ENCODE assay signal across 1 cellular context in the genomic region with DNA sequence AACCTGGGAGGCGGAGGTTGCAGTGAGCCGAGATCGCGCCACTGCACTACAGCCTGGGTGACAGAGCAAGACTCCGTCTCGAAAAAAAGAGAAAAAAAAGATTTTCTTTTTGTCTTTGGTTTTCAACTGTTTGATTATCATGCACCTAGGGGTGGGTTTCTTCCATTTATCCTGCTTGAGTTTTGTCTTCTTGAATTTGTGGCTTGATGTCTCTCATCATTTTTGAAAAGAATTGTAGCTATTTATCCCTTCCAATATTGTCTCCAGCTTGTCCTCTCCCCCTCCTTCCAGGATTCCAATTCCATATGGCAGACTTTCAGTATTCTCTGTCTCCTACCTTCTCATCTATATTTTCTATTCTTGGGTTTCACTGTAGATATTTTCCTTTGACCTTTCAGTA.
TF ChIP-seq lines count a peak whose summit lies in the region.

No MANE protein-coding gene starts in this region.

TF ChIP-seq in SK-N-SH, 30 proteins besides CTCF, POLR2A, EP300 and RAD21 (continued from another document):
- TF ChIP-seq, protein P1, sequence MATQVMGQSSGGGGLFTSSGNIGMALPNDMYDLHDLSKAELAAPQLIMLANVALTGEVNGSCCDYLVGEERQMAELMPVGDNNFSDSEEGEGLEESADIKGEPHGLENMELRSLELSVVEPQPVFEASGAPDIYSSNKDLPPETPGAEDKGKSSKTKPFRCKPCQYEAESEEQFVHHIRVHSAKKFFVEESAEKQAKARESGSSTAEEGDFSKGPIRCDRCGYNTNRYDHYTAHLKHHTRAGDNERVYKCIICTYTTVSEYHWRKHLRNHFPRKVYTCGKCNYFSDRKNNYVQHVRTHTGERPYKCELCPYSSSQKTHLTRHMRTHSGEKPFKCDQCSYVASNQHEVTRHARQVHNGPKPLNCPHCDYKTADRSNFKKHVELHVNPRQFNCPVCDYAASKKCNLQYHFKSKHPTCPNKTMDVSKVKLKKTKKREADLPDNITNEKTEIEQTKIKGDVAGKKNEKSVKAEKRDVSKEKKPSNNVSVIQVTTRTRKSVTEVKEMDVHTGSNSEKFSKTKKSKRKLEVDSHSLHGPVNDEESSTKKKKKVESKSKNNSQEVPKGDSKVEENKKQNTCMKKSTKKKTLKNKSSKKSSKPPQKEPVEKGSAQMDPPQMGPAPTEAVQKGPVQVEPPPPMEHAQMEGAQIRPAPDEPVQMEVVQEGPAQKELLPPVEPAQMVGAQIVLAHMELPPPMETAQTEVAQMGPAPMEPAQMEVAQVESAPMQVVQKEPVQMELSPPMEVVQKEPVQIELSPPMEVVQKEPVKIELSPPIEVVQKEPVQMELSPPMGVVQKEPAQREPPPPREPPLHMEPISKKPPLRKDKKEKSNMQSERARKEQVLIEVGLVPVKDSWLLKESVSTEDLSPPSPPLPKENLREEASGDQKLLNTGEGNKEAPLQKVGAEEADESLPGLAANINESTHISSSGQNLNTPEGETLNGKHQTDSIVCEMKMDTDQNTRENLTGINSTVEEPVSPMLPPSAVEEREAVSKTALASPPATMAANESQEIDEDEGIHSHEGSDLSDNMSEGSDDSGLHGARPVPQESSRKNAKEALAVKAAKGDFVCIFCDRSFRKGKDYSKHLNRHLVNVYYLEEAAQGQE (IDR thresholded peaks at IDR 0.05; ENCODE audit: low read depth, low read length) = no peak
- TF ChIP-seq JUND (IDR thresholded peaks at IDR 0.05) (no peak), MXI1 (IDR thresholded peaks at IDR 0.05; ENCODE audit: low read depth, low read length) (no peak), EZH2phosphoT487 (IDR thresholded peaks at IDR 0.05; ENCODE audit: borderline replicate concordance, low read depth) (no peak), GABPA (IDR thresholded peaks at IDR 0.05; ENCODE audit: low read depth) (no peak), MEF2A (IDR thresholded peaks at IDR 0.05; ENCODE audit: borderline replicate concordance, low read depth) (no peak), FOXM1 (IDR thresholded peaks at IDR 0.05; ENCODE audit: low read depth) (no peak), FOSL2 (IDR thresholded peaks at IDR 0.05; ENCODE audit: borderline replicate concordance, low read depth) (no peak)
- TF ChIP-seq, protein P2, sequence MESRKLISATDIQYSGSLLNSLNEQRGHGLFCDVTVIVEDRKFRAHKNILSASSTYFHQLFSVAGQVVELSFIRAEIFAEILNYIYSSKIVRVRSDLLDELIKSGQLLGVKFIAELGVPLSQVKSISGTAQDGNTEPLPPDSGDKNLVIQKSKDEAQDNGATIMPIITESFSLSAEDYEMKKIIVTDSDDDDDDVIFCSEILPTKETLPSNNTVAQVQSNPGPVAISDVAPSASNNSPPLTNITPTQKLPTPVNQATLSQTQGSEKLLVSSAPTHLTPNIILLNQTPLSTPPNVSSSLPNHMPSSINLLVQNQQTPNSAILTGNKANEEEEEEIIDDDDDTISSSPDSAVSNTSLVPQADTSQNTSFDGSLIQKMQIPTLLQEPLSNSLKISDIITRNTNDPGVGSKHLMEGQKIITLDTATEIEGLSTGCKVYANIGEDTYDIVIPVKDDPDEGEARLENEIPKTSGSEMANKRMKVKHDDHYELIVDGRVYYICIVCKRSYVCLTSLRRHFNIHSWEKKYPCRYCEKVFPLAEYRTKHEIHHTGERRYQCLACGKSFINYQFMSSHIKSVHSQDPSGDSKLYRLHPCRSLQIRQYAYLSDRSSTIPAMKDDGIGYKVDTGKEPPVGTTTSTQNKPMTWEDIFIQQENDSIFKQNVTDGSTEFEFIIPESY (IDR thresholded peaks at IDR 0.05; ENCODE audit: borderline replicate concordance, low read depth) = no peak
